27 cellular contexts compared by ENCODE assay signal in the genomic region with DNA sequence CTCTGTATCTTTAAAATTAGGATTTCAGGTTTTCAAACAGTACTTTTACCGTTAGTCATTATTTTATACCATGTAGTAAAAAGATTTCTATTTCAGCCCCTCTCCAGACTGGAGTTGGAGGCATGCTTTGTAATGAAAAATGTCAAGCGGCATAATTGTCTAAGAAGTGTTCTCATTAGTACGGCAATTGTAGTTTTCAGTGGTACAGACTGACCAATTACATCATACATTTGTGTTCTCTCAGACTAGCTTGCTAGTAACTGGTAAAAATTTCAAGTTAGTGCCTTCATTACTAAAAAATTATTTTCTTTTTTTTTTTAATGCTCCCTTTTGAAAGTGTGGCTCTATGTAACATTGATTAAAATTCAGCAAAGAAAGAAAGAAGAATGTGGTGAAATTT. TPM values are rescaled to one million over a fixed set of nuclear protein-coding genes. Genes with fewer than 3 reads are reported as not detected.
"Had no signal": no experiment of that assay in that cellular context is flagged by ENCODE, and none has a peak within 500 bp of the region (broad histone marks: within the 10 kb centered on the region; RNA-seq: fewer than 3 reads in every experiment).

No MANE protein-coding gene starts in this region.

- H3K27ac Mint-ChIP-seq: type B pancreatic cell had no signal

- H3K4me3 Mint-ChIP-seq: natural killer cell; neural crest cell; stimulated activated naive B cell treated with anti-CD40 and anti-IgM and Interleukin-4, amounts not matched to agents 10 μg/mL and 1 μg/mL and 100 μg/mL, for 72 hours; stimulated activated naive CD8-positive, alpha-beta T cell treated with anti-CD3 and anti-CD28 coated beads, Interleukin-15, amount 100 ng/mL, for 72 hours; type B pancreatic cell had no signal

- H3K36me3 ChIP-seq: prostate gland had no signal

- H3K9me3 ChIP-seq: gastrocnemius medialis, pancreas, prostate gland, spleen, thyroid gland had no signal

- H3K27ac ChIP-seq: gastrocnemius medialis, pancreas, prostate gland, spleen, thyroid gland had no signal

- H3K4me1 ChIP-seq: prostate gland had no signal

- H3K36me3 Mint-ChIP-seq: natural killer cell, type B pancreatic cell had no signal

- H3K4me3 ChIP-seq: gastrocnemius medialis, lung, pancreas, prostate gland, spleen, thyroid gland had no signal

- H3K27me3 Mint-ChIP-seq: stimulated activated naive B cell treated with anti-CD40 and anti-IgM and Interleukin-4, amounts not matched to agents 10 μg/mL and 1 μg/mL and 100 μg/mL, for 72 hours; stimulated activated naive CD8-positive, alpha-beta T cell treated with anti-CD3 and anti-CD28 coated beads, Interleukin-15, amount 100 ng/mL, for 72 hours; type B pancreatic cell had no signal

- H3K27me3 ChIP-seq: gastrocnemius medialis, pancreas, spleen, thyroid gland had no signal

- ATAC-seq: esophagus mucosa; gastrocnemius medialis; left colon; left ventricle myocardium superior; natural killer cell; pancreas; sciatic nerve; stimulated activated naive B cell treated with anti-CD40 and anti-IgM and Interleukin-4, amounts not matched to agents 10 μg/mL and 1 μg/mL and 100 μg/mL, for 72 hours; stimulated activated naive CD8-positive, alpha-beta T cell treated with anti-CD3 and anti-CD28 coated beads, Interleukin-15, amount 100 ng/mL, for 72 hours had no signal

- DNase-seq: central memory CD4-positive, alpha-beta T cell; cortex of kidney; effector memory CD4-positive, alpha-beta T cell; gastrocnemius medialis; glutamatergic neuron; left colon; left ventricle myocardium superior; natural killer cell; pancreas; retina; spleen; stimulated activated CD4-positive, alpha-beta T cell treated with anti-CD3 and anti-CD28 coated beads, Interleukin-15, amount 100 ng/mL, for 24 hours; stimulated activated CD4-positive, alpha-beta T cell treated with anti-CD3 and anti-CD28 coated beads, Interleukin-1b, Interleukin-23, amount 100 ng/mL, for 48 hours; stimulated activated CD4-positive, alpha-beta T cell treated with anti-CD3 and anti-CD28 coated beads, Interleukin-4, amount 100 ng/mL, for 4 hours; stimulated activated naive B cell treated with anti-CD40 and anti-IgM and Interleukin-4, amounts not matched to agents 10 μg/mL and 1 μg/mL and 100 μg/mL, for 72 hours; stimulated activated naive CD8-positive, alpha-beta T cell treated with anti-CD3 and anti-CD28 coated beads, Interleukin-15, amount 100 ng/mL, for 72 hours; thyroid gland had no signal

- H3K9me3 Mint-ChIP-seq: natural killer cell; neural crest cell; stimulated activated naive B cell treated with anti-CD40 and anti-IgM and Interleukin-4, amounts not matched to agents 10 μg/mL and 1 μg/mL and 100 μg/mL, for 72 hours; stimulated activated naive CD8-positive, alpha-beta T cell treated with anti-CD3 and anti-CD28 coated beads, Interleukin-15, amount 100 ng/mL, for 72 hours; type B pancreatic cell had no signal

RNA-seq across cellular contexts. Expression of a gene that starts 36.0 kb away (rescaled TPM):
- total RNA-seq: chondrocyte, esophagus mucosa, fibroblast of lung, natural killer cell, sciatic nerve, spleen, subcutaneous adipose tissue, thyroid gland had no signal
- polyA plus RNA-seq: fibroblast of lung, keratinocyte, lung, spleen had no signal
